In the genomic region with DNA sequence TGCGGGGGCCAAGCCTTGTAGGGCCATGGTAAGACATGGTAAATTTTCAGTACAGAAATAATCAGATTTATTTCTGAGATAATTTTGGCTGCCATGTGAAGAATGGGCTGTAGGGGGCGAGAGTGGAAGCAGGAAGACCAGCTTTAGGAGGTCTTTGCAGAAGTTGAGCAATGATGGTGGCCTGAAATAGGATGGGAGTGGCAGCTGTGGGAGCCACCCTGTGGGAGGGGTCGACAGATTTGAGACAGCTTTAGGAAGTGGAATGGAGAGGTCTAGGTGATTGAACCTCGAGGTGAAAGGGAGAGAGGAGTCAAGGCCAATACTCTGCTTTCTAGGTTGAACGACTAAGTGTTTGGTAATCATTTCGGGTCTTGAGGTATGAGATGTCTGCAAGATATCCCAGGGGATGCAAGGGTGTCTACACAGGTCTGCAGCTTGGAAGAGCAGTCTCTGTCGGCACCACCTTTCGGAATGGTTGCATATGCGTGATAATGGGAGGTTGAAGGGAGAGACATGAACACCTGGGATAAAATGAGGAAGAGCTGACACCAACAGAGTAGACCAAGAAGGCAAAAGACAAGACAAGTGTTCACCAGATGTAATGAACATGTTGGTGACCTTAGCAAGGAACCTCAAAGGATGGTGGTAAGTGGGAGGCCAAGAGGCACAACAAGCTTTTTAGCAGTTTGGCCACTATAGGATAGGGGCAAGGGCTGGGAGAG, we compare ENCODE assay signal across 8 cellular contexts. TPM values are rescaled to one million over a fixed set of nuclear protein-coding genes. Genes with fewer than 3 reads are reported as not detected.
A peak's percentile ranks its signal among the peaks of the same experiment; 100 is the strongest.
DNase-seq lines count a peak whose midpoint lies in the region; ATAC-seq, FAIRE-seq and TF ChIP-seq lines count a peak whose summit lies in the region.

No MANE protein-coding gene starts in this region.

- ATAC-seq in WTC11 (peak; percentile 11), GM21360 (IDR thresholded peaks at IDR 0.05; ENCODE audit: unreplicated experiment) (no peak)

- no peaks in the 10 kb centered on the region for H3K9me1 ChIP-seq in endothelial cell of umbilical vein (replicated peaks; ENCODE audit: control insufficient read depth, extremely low read depth, insufficient read depth, low read length)

- peaks cover 0 to 16% of the 10 kb centered on the region in 2 experiments for H3K36me3 ChIP-seq in endothelial cell of umbilical vein (ENCODE audit: control insufficient read depth in 2 of 2, extremely low read depth in 1 of 2, insufficient read depth in 2 of 2, low read length in 2 of 2)

- H3K27ac Mint-ChIP-seq in WTC11 = peak overlapping the region; percentile 89

- H3K79me2 ChIP-seq in endothelial cell of umbilical vein (ENCODE audit: control insufficient read depth, insufficient read depth, low read length) = peaks cover under 1% of the 10 kb centered on the region

- no peak for TF ChIP-seq POLR2A in endothelial cell of umbilical vein (IDR thresholded peaks at IDR 0.05; ENCODE audit: low read depth, low read length)
- TF ChIP-seq POLR2A in H54 (IDR thresholded peaks at IDR 0.05; ENCODE audit: low read depth, low read length) = no peak

- intact Hi-C loops in endothelial cell of umbilical vein (cut with micrococcal nuclease) (no loop called here), posterior vena cava (cut with DNase I) (no loop called here)

- peaks cover 14% of the 10 kb centered on the region for H3K36me3 Mint-ChIP-seq in WTC11

- no peak overlapping the region for H3K4me2 ChIP-seq in endothelial cell of umbilical vein (ENCODE audit: insufficient read depth, low read length)

- peaks cover 27% of the 10 kb centered on the region for H3K4me1 Mint-ChIP-seq in WTC11

- CTCF ChIA-PET in WTC11 (lab: Charles Lee) = interaction anchor here (0.6 to 1.9 kb wide), 34 partner anchors 9 to 319 kb away, joined by 3 to 26 read pairs (median 5); partner anchors contain the start of genes ASB16, FAM171A2, GRN and HDAC5
- CTCF ChIA-PET in endothelial cell of umbilical vein (lab: Charles Lee) = interaction anchor here (0.6 to 2.4 kb wide), 21 partner anchors 12 to 320 kb away, joined by 3 to 17 read pairs (median 3); partner anchors contain the start of genes GRN, LSM12, RUNDC3A and SLC25A39

- TF ChIP-seq CTCF in WTC11 (IDR thresholded peaks at IDR 0.05) (peak; percentile 69), endothelial cell of umbilical vein (IDR thresholded peaks at IDR 0.05; ENCODE audit: extremely low read depth in 1 of 2, insufficient read depth in 1 of 2, low read depth in 1 of 2, low read length in 2 of 2) (peak; percentile 72 to 81)

- H2AFZ ChIP-seq in endothelial cell of umbilical vein (ENCODE audit: low read depth, low read length) = no peak overlapping the region

- dilution Hi-C loops in endothelial cell of umbilical vein (cut with MboI; ENCODE audit: extremely low pct_ligation_motif_present, low sequenced_read_pairs) = no loop called here

- BruUV-seq in endothelial cell of umbilical vein (replicated peaks; lab: Mats Ljungman, UMichigan) = no TSS peak

- no peak overlapping the region for H3K27ac ChIP-seq in endothelial cell of umbilical vein (ENCODE audit: insufficient read depth, low read depth, low read length)

- POLR2A ChIA-PET in WTC11 (lab: Charles Lee) = interaction anchor here (0.6 kb wide), 2 partner anchors 10 to 38 kb away, joined by 4 to 13 read pairs; no protein-coding TSS in a partner anchor
- POLR2A ChIA-PET in endothelial cell of umbilical vein (lab: Charles Lee) = interaction anchor here (1.5 kb wide), 1 partner anchor 141 kb away, joined by 4 read pairs; the partner anchor contains the start of gene GRN

- peaks cover 12% of the 10 kb centered on the region for H3K4me1 ChIP-seq in endothelial cell of umbilical vein (ENCODE audit: control insufficient read depth, extremely low read depth, insufficient read depth, low read length)

- in situ Hi-C loops in ACHN (cut with HindIII; ENCODE audit: low pct_ligation_motif_present, low pct_unique_long_range_greater_than_20kb, low sequenced_read_pairs) = loop anchor here (10.0 kb wide), 1 partner anchor 121 kb away; the partner anchor contains the start of gene SLC25A39

- H3K27me3 ChIP-seq in endothelial cell of umbilical vein (ENCODE audit: control insufficient read depth in 2 of 2, insufficient read depth in 2 of 2, low read length in 2 of 2) = no peaks in the 10 kb centered on the region

- H3K9me3 ChIP-seq in endothelial cell of umbilical vein (replicated peaks; ENCODE audit: control insufficient read depth, insufficient read depth, low read length) = no peaks in the 10 kb centered on the region

- DNase-seq in ACHN = peak; percentile 72
- DNase-seq in GDM1 (lab: John Stamatoyannopoulos, UW) = peak; percentile 80
- peak; percentile 28 for DNase-seq in NCI-H146 treated with DMSO at 0.1 percent for 48 hours (lab: John Stamatoyannopoulos, UW; ENCODE audit: unreplicated experiment)
- DNase-seq in WTC11 (ENCODE audit: low spot score) = peak; percentile 67
- DNase-seq in endothelial cell of umbilical vein (ENCODE audit: low read depth, low spot score) = peak; percentile 56
- DNase-seq in posterior vena cava (ENCODE audit: low spot score) = peak; percentile 66
- DNase-seq in H54 (ENCODE audit: insufficient read length, low spot score) = no peak

- FAIRE-seq in endothelial cell of umbilical vein (lab: Jason Lieb, UNC) (peak; percentile 77), H54 (lab: Jason Lieb, UNC) (no peak)

- no peaks in the 10 kb centered on the region for H3K9me3 Mint-ChIP-seq in WTC11

- no peak overlapping the region for H3K4me3 Mint-ChIP-seq in WTC11

- H3K4me3 ChIP-seq in endothelial cell of umbilical vein (replicated peaks in 1 of 3; ENCODE audit: insufficient read depth in 1 of 3, low read depth in 1 of 3, low read length in 3 of 3) = no peak overlapping the region

- no peaks in the 10 kb centered on the region for H4K20me1 ChIP-seq in endothelial cell of umbilical vein (replicated peaks; ENCODE audit: control insufficient read depth, extremely low read depth, insufficient read depth, low read length)

- H3K9ac ChIP-seq in endothelial cell of umbilical vein (replicated peaks; ENCODE audit: extremely low read depth, insufficient read depth, low read length) = no peak overlapping the region

- H3K27me3 Mint-ChIP-seq in WTC11 (ENCODE audit: low read depth) = no peaks in the 10 kb centered on the region

TF ChIP-seq in WTC11, 78 proteins besides CTCF, POLR2A, EP300 and RAD21 (continues in another document):
- TF ChIP-seq ATF1 (CRISPR knock-in tag; IDR thresholded peaks at IDR 0.05) (no peak), ZNF232 (CRISPR knock-in tag; IDR thresholded peaks at IDR 0.05) (no peak)

TF ChIP-seq in endothelial cell of umbilical vein, 7 proteins besides CTCF, POLR2A, EP300 and RAD21 (continues in another document):
- TF ChIP-seq JUN (IDR thresholded peaks at IDR 0.05; ENCODE audit: borderline replicate concordance, insufficient read depth, insufficient read length, low read depth) = no peak
- no peak for TF ChIP-seq FOS (IDR thresholded peaks at IDR 0.05; ENCODE audit: borderline replicate concordance, insufficient read depth, low read length)
- no peak for TF ChIP-seq POLR2AphosphoS5 (IDR thresholded peaks at IDR 0.05; ENCODE audit: insufficient read depth, low read depth, low read length)

RNA-seq across cellular contexts. Expression of gene ATXN7L3, which starts 4.2 kb away (rescaled TPM):
- total RNA-seq in WTC11 (2021) = 113 to 124 TPM (median 114 TPM) in 3 replicates
- 82.5 and 102 TPM in 2 replicates for total RNA-seq in endothelial cell of umbilical vein
- polyA plus RNA-seq in endothelial cell of umbilical vein = 50.7 and 61.3 TPM in 2 replicates
- 54.4 and 57.8 TPM in 2 replicates for polyA plus RNA-seq in endothelial cell of umbilical vein (2011; cell fraction: cytosol; rRNA removed)
- polyA plus RNA-seq in endothelial cell of umbilical vein (2011; cell fraction: nucleus; rRNA removed) = 139 and 153 TPM in 2 replicates
- polyA plus RNA-seq in endothelial cell of umbilical vein (2012) = 47.6 and 49.1 TPM in 2 replicates
- polyA minus RNA-seq in endothelial cell of umbilical vein = 74.9 and 97.1 TPM in 2 replicates
- polyA minus RNA-seq in endothelial cell of umbilical vein (2011; cell fraction: cytosol; rRNA and poly(A)+ RNA removed) = 18.7 TPM
- polyA minus RNA-seq in endothelial cell of umbilical vein (2011; cell fraction: nucleus; rRNA and poly(A)+ RNA removed) = 36.1 and 38.2 TPM in 2 replicates
- 10 to 100 TPM; 49.2 to 61.9 TPM for total RNA-seq in posterior vena cava

RNA-seq across cellular contexts. Expression of gene UBTF, which starts 15.6 kb away (rescaled TPM):
- total RNA-seq in WTC11 (2021) = 69.5 to 77.1 TPM (median 75.9 TPM) in 3 replicates
- total RNA-seq in endothelial cell of umbilical vein = 74.3 and 84.7 TPM in 2 replicates
- 10.8 and 14.7 TPM in 2 replicates for polyA plus RNA-seq in endothelial cell of umbilical vein
- polyA plus RNA-seq in endothelial cell of umbilical vein (2011; cell fraction: cytosol; rRNA removed) = 28.1 and 28.3 TPM in 2 replicates
- 48.7 and 49.3 TPM in 2 replicates for polyA plus RNA-seq in endothelial cell of umbilical vein (2011; cell fraction: nucleus; rRNA removed)
- polyA plus RNA-seq in endothelial cell of umbilical vein (2012) = 47.1 and 56.1 TPM in 2 replicates
- polyA minus RNA-seq in endothelial cell of umbilical vein = 23.8 and 24.3 TPM in 2 replicates
- 28.3 TPM for polyA minus RNA-seq in endothelial cell of umbilical vein (2011; cell fraction: cytosol; rRNA and poly(A)+ RNA removed)
- 17.2 and 26.2 TPM in 2 replicates for polyA minus RNA-seq in endothelial cell of umbilical vein (2011; cell fraction: nucleus; rRNA and poly(A)+ RNA removed)
- 10 to 100 TPM; 42.6 to 59.7 TPM for total RNA-seq in posterior vena cava

RNA-seq across cellular contexts. Expression of gene TMUB2, which starts 17.1 kb away (rescaled TPM):
- total RNA-seq in WTC11 (2021) (21.9 to 26.9 TPM (median 25.3 TPM) in 3 replicates), endothelial cell of umbilical vein (39.5 and 43.6 TPM in 2 replicates), posterior vena cava (10 to 100 TPM; 26.3 to 31.2 TPM)
- polyA plus RNA-seq in endothelial cell of umbilical vein = 72.5 and 80.0 TPM in 2 replicates
- polyA plus RNA-seq in endothelial cell of umbilical vein (2011; cell fraction: cytosol; rRNA removed) = 50.3 and 55.3 TPM in 2 replicates
- 150 and 171 TPM in 2 replicates for polyA plus RNA-seq in endothelial cell of umbilical vein (2011; cell fraction: nucleus; rRNA removed)
- polyA plus RNA-seq in endothelial cell of umbilical vein (2012) = 32.2 and 40.6 TPM in 2 replicates
- polyA minus RNA-seq in endothelial cell of umbilical vein = 48.4 and 54.9 TPM in 2 replicates
- 11.1 TPM for polyA minus RNA-seq in endothelial cell of umbilical vein (2011; cell fraction: cytosol; rRNA and poly(A)+ RNA removed)
- 18.8 and 24.1 TPM in 2 replicates for polyA minus RNA-seq in endothelial cell of umbilical vein (2011; cell fraction: nucleus; rRNA and poly(A)+ RNA removed)

RNA-seq across cellular contexts. Expression of gene ASB16, which starts 33.4 kb away (rescaled TPM):
- total RNA-seq in WTC11 (2021) = 0.11 to 0.23 TPM (median 0.14 TPM) in 3 replicates
- total RNA-seq in endothelial cell of umbilical vein = not detected in 2 replicates
- polyA plus RNA-seq in endothelial cell of umbilical vein = not detected in 2 replicates
- polyA plus RNA-seq in endothelial cell of umbilical vein (2011; cell fraction: cytosol; rRNA removed) = not detected in 2 replicates
- 0.17 and 0.20 TPM in 2 replicates for polyA plus RNA-seq in endothelial cell of umbilical vein (2011; cell fraction: nucleus; rRNA removed)
- polyA plus RNA-seq in endothelial cell of umbilical vein (2012) = 0.65 and 0.96 TPM in 2 replicates
- not detected in 2 replicates for polyA minus RNA-seq in endothelial cell of umbilical vein
- polyA minus RNA-seq in endothelial cell of umbilical vein (2011; cell fraction: cytosol; rRNA and poly(A)+ RNA removed) = not detected
- polyA minus RNA-seq in endothelial cell of umbilical vein (2011; cell fraction: nucleus; rRNA and poly(A)+ RNA removed) = 0.24 TPM in 1 of 2 replicates, not detected in the other
- total RNA-seq in posterior vena cava = 1 to 10 TPM in 1 of 2 donors, under 1 TPM in 1; 0.19 to 1.5 TPM
